Comparison of ENCODE assay signal across 14 cellular contexts in the genomic region with DNA sequence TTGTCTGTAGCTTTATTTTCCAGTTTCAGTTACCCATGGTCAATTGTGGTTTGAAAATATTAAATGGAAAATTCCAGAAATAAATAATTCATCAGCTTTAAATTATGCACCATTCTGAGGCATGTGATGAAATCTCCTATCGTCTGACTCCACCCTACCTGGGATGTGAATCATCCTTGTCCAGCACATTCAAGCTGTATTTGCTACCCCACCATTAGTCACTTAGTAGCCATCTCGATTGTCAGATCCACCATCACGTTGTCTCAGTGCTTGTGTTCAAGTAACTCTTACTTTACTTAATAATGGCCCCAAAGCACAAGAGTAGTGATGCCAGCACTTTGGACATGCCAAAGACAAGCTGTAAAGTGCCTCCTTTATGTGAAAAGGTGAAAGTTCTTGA. TPM values are rescaled to one million over a fixed set of nuclear protein-coding genes. Genes with fewer than 3 reads are reported as not detected.
DNase-seq lines count a peak whose midpoint lies in the region; ATAC-seq lines count a peak whose summit lies in the region.
"Had no signal": no experiment of that assay in that cellular context is flagged by ENCODE, and none has a peak within 500 bp of the region (broad histone marks: within the 10 kb centered on the region; RNA-seq: fewer than 3 reads in every experiment).

No MANE protein-coding gene starts in this region.

- H3K27me3 ChIP-seq in skeletal muscle satellite cell (ENCODE audit: control insufficient read depth, insufficient read depth, low read length), result no peaks in the 10 kb centered on the region

- DNase-seq in HPDE6-E6E7 (ENCODE audit: extremely low spot score) (peak; percentile 74), SW480 (ENCODE audit: low spot score) (peak; percentile 49), fibroblast of gingiva (ENCODE audit: low read depth) (peak; percentile 47), iPS-NIHi7 (ENCODE audit: extremely low spot score) (no peak), NCI-H1105 treated with DMSO at 0.1 percent for 48 hours (lab: John Stamatoyannopoulos, UW) (no peak)
- DNase-seq: activated CD4-positive, alpha-beta T cell treated with anti-CD3 and anti-CD28 coated beads, Interleukin-2, amount 50 U/mL, for 1 hour; hypothalamus; NCI-H1436; NCI-H524 treated with DMSO at 0.1 percent for 48 hours; nucleus accumbens; RPMI8226; substantia nigra had no signal

- peak overlapping the region; percentile 11 for H3K4me3 ChIP-seq in skeletal muscle satellite cell (ENCODE audit: low read length)

- peak overlapping the region; percentile 43 for H3K4me2 ChIP-seq in skeletal muscle satellite cell (ENCODE audit: low read length)

- ATAC-seq in HG03108 (IDR thresholded peaks at IDR 0.05; ENCODE audit: unreplicated experiment), result no peak

- peaks cover 38% of the 10 kb centered on the region for H3K4me1 ChIP-seq in skeletal muscle satellite cell (ENCODE audit: control insufficient read depth, insufficient read depth, low read length)

- no peaks in the 10 kb centered on the region for H3K9me3 ChIP-seq in skeletal muscle satellite cell (replicated peaks; ENCODE audit: low read length)

- H3K9ac ChIP-seq in skeletal muscle satellite cell (ENCODE audit: low read depth, low read length), result no peak overlapping the region

- H3K36me3 ChIP-seq in skeletal muscle satellite cell (ENCODE audit: insufficient read depth, low read length), result no peaks in the 10 kb centered on the region

RNA-seq across cellular contexts. Expression of a gene that starts 4.0 kb away (rescaled TPM):
- total RNA-seq in skeletal muscle satellite cell (2012; rRNA removed), result 3.5 and 3.8 TPM in 2 replicates

RNA-seq across cellular contexts. Expression of a gene that starts 6.1 kb away (rescaled TPM):
- total RNA-seq in skeletal muscle satellite cell (2012; rRNA removed), result 13.7 and 18.3 TPM in 2 replicates

Comparison
In these comparisons a context has a peak if more than half of its experiments do, and no peak if none do; other contexts are left out.
1. DNase-seq: peak in HPDE6-E6E7 (single experiment), SW480 (single experiment) and fibroblast of gingiva (single experiment); none in iPS-NIHi7 (single experiment) and NCI-H1105 treated with DMSO at 0.1 percent for 48 hours (single experiment).